In the genomic region with DNA sequence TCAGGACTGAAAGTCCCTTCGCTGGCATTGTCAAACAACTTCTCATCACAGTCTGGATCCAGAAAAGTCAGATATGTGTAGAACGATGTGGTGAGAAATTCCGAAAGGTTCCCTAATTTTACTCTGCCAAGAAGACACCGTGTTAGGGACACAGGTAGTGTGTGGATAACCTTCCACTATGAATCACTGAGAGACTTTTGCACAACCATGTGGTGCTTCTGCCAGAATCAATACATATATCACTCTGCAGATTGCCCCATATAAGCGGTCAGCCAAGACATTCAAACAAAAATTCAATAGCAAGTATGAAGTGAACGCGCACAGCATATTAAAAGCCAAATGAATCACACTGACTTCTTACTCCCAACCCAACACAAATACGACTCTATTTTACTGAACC, we compare ENCODE assay signal across 37 cellular contexts.
"Had no signal": no experiment of that assay in that cellular context is flagged by ENCODE, and none has a peak within 500 bp of the region (broad histone marks: within the 10 kb centered on the region; RNA-seq: fewer than 3 reads in every experiment).

No MANE protein-coding gene starts in this region.

- H3K9me3 ChIP-seq: adrenal gland, body of pancreas had no signal

- H3K27me3 ChIP-seq: adrenal gland, body of pancreas, brain microvascular endothelial cell, breast epithelium had no signal

- H3K4me1 ChIP-seq: body of pancreas, breast epithelium had no signal

- H3K4me3 Mint-ChIP-seq: activated B cell treated with CpG ODN at 0.5 μM for 24 hours; activated CD4-positive, alpha-beta memory T cell treated with anti-CD3 and anti-CD28 coated beads, Interleukin-2, amount 10 ng/mL, durations not matched to agents 7 days and 5 days; activated CD4-positive, alpha-beta T cell treated with anti-CD3 and anti-CD28 coated beads, Interleukin-2, amount 10 ng/mL, durations not matched to agents 24 days and 14 days; activated CD8-positive, alpha-beta memory T cell treated with anti-CD3 and anti-CD28 coated beads, Interleukin-2, amount 10 ng/mL, durations not matched to agents 7 days and 5 days; activated CD8-positive, alpha-beta T cell treated with anti-CD3 and anti-CD28 coated beads, Interleukin-2, amount 10 ng/mL, durations not matched to agents 7 days and 5 days; activated naive CD4-positive, alpha-beta T cell treated with anti-CD3 and anti-CD28 coated beads for 36 hours; activated naive CD8-positive, alpha-beta T cell treated with anti-CD3 and anti-CD28 coated beads for 36 hours; activated T-cell treated with anti-CD3 and anti-CD28 coated beads, Interleukin-2, amount 50 U/mL, for 24 hours; activated T-helper 1 cell treated with anti-CD3 and anti-CD28 coated beads, Interleukin-12 subunit alpha, Interleukin-12 subunit beta, Interleukin-2, Interleukin-4 antibody, amounts not matched to agents 30 ng/mL and 10 ng/mL and 1 ng/mL, durations not matched to agents 14 hours and 24 hours and 36 hours; activated T-helper 17 cell treated with anti-CD3 and anti-CD28 coated beads, Interleukin-2, amount 50 U/mL, for 72 hours; T-helper 1 cell treated with Interleukin-12 subunit alpha and Interleukin-12 subunit beta and Interleukin-4 antibody, amounts not matched to agents 30 μg/mL and 1 μg/mL, for 36 hours; T-helper 2 cell treated with Interferon-gamma antibody and Interleukin-4, amounts not matched to agents 5 μg/mL and 100 μg/mL, for 36 hours had no signal

- H3K4me3 ChIP-seq: adrenal gland, body of pancreas, breast epithelium had no signal

- FAIRE-seq: astrocyte, TTC549 had no signal

- H3K27ac ChIP-seq: body of pancreas, brain microvascular endothelial cell, breast epithelium, VCaP had no signal

- ATAC-seq: activated CD8-positive, alpha-beta memory T cell treated with anti-CD3 and anti-CD28 coated beads, Interleukin-2, amount 10 ng/mL, durations not matched to agents 7 days and 5 days; activated CD8-positive, alpha-beta T cell treated with anti-CD3 and anti-CD28 coated beads, Interleukin-2, amount 10 ng/mL, durations not matched to agents 7 days and 5 days; activated naive CD4-positive, alpha-beta T cell treated with anti-CD3 and anti-CD28 coated beads, Interleukin-2, amount 50 U/mL, for 72 hours; activated T-helper 17 cell treated with anti-CD3 and anti-CD28 coated beads, Interleukin-2, amount 50 U/mL, for 72 hours; body of pancreas had no signal

- H3K9me3 Mint-ChIP-seq: activated CD4-positive, alpha-beta memory T cell treated with anti-CD3 and anti-CD28 coated beads, Interleukin-2, amount 10 ng/mL, durations not matched to agents 7 days and 5 days; activated CD4-positive, alpha-beta T cell treated with anti-CD3 and anti-CD28 coated beads, Interleukin-2, amount 10 ng/mL, durations not matched to agents 24 days and 14 days; activated naive CD4-positive, alpha-beta T cell treated with anti-CD3 and anti-CD28 coated beads for 36 hours; activated naive CD4-positive, alpha-beta T cell treated with anti-CD3 and anti-CD28 coated beads, Interleukin-2, amount 50 U/mL, for 72 hours; activated naive CD8-positive, alpha-beta T cell treated with anti-CD3 and anti-CD28 coated beads for 36 hours; activated T-cell treated with anti-CD3 and anti-CD28 coated beads, Interleukin-2, amount 50 U/mL, for 24 hours; activated T-helper 1 cell treated with anti-CD3 and anti-CD28 coated beads, Interleukin-12 subunit alpha, Interleukin-12 subunit beta, Interleukin-2, Interleukin-4 antibody, amounts not matched to agents 30 ng/mL and 10 ng/mL and 1 ng/mL, durations not matched to agents 14 hours and 24 hours and 36 hours; activated T-helper 17 cell treated with anti-CD3 and anti-CD28 coated beads, Interleukin-2, amount 50 U/mL, for 72 hours; T-helper 1 cell treated with Interleukin-12 subunit alpha and Interleukin-12 subunit beta and Interleukin-4 antibody, amounts not matched to agents 30 μg/mL and 1 μg/mL, for 36 hours; T-helper 2 cell treated with Interferon-gamma antibody and Interleukin-4, amounts not matched to agents 5 μg/mL and 100 μg/mL, for 36 hours had no signal

- H3K36me3 ChIP-seq: brain microvascular endothelial cell, breast epithelium had no signal

- H3K27ac Mint-ChIP-seq: activated B cell treated with CpG ODN at 0.5 μM for 24 hours; activated CD4-positive, alpha-beta memory T cell treated with anti-CD3 and anti-CD28 coated beads, Interleukin-2, amount 10 ng/mL, durations not matched to agents 7 days and 5 days; activated CD4-positive, alpha-beta T cell treated with anti-CD3 and anti-CD28 coated beads, Interleukin-2, amount 10 ng/mL, durations not matched to agents 24 days and 14 days; activated CD8-positive, alpha-beta memory T cell treated with anti-CD3 and anti-CD28 coated beads, Interleukin-2, amount 10 ng/mL, durations not matched to agents 7 days and 5 days; activated CD8-positive, alpha-beta T cell treated with anti-CD3 and anti-CD28 coated beads, Interleukin-2, amount 10 ng/mL, durations not matched to agents 7 days and 5 days; activated naive CD4-positive, alpha-beta T cell treated with anti-CD3 and anti-CD28 coated beads for 36 hours; activated naive CD4-positive, alpha-beta T cell treated with anti-CD3 and anti-CD28 coated beads, Interleukin-2, amount 50 U/mL, for 72 hours; activated naive CD8-positive, alpha-beta T cell treated with anti-CD3 and anti-CD28 coated beads for 36 hours; activated T-cell treated with anti-CD3 and anti-CD28 coated beads, Interleukin-2, amount 50 U/mL, for 24 hours; activated T-helper 1 cell treated with anti-CD3 and anti-CD28 coated beads, Interleukin-12 subunit alpha, Interleukin-12 subunit beta, Interleukin-2, Interleukin-4 antibody, amounts not matched to agents 30 ng/mL and 10 ng/mL and 1 ng/mL, durations not matched to agents 14 hours and 24 hours and 36 hours; activated T-helper 17 cell treated with anti-CD3 and anti-CD28 coated beads, Interleukin-2, amount 50 U/mL, for 72 hours; T-helper 1 cell treated with Interleukin-12 subunit alpha and Interleukin-12 subunit beta and Interleukin-4 antibody, amounts not matched to agents 30 μg/mL and 1 μg/mL, for 36 hours; T-helper 2 cell treated with Interferon-gamma antibody and Interleukin-4, amounts not matched to agents 5 μg/mL and 100 μg/mL, for 36 hours had no signal

- H3K4me1 Mint-ChIP-seq: activated B cell treated with CpG ODN at 0.5 μM for 24 hours; activated CD4-positive, alpha-beta memory T cell treated with anti-CD3 and anti-CD28 coated beads, Interleukin-2, amount 10 ng/mL, durations not matched to agents 7 days and 5 days; activated CD4-positive, alpha-beta T cell treated with anti-CD3 and anti-CD28 coated beads, Interleukin-2, amount 10 ng/mL, durations not matched to agents 24 days and 14 days; activated CD8-positive, alpha-beta memory T cell treated with anti-CD3 and anti-CD28 coated beads, Interleukin-2, amount 10 ng/mL, durations not matched to agents 7 days and 5 days; activated naive CD8-positive, alpha-beta T cell treated with anti-CD3 and anti-CD28 coated beads for 36 hours; activated T-helper 17 cell treated with anti-CD3 and anti-CD28 coated beads, Interleukin-2, amount 50 U/mL, for 72 hours had no signal

- H3K27me3 Mint-ChIP-seq: activated B cell treated with CpG ODN at 0.5 μM for 24 hours; activated CD4-positive, alpha-beta memory T cell treated with anti-CD3 and anti-CD28 coated beads, Interleukin-2, amount 10 ng/mL, durations not matched to agents 7 days and 5 days; activated CD4-positive, alpha-beta T cell treated with anti-CD3 and anti-CD28 coated beads, Interleukin-2, amount 10 ng/mL, durations not matched to agents 24 days and 14 days; activated CD8-positive, alpha-beta memory T cell treated with anti-CD3 and anti-CD28 coated beads, Interleukin-2, amount 10 ng/mL, durations not matched to agents 7 days and 5 days; activated naive CD8-positive, alpha-beta T cell treated with anti-CD3 and anti-CD28 coated beads for 36 hours; activated T-helper 17 cell treated with anti-CD3 and anti-CD28 coated beads, Interleukin-2, amount 50 U/mL, for 72 hours had no signal

- DNase-seq: activated B cell treated with CpG ODN at 0.5 μM for 24 hours; activated CD4-positive, alpha-beta memory T cell treated with anti-CD3 and anti-CD28 coated beads, Interleukin-2, amount 10 ng/mL, durations not matched to agents 7 days and 5 days; activated CD4-positive, alpha-beta T cell treated with anti-CD3 and anti-CD28 coated beads for 4 hours; activated CD4-positive, alpha-beta T cell treated with anti-CD3 and anti-CD28 coated beads, Interleukin-2, amount 10 ng/mL, durations not matched to agents 24 days and 14 days; activated CD4-positive, alpha-beta T cell treated with anti-CD3 and anti-CD28 coated beads, Interleukin-2, amount 50 U/mL, for 1 hour; activated CD4-positive, alpha-beta T cell treated with anti-CD3 and anti-CD28 coated beads, Interleukin-2, amount 50 U/mL, for 48 hours; activated CD4-positive, CD25-positive, alpha-beta regulatory T cell treated with anti-CD3 and anti-CD28 coated beads, Interleukin-2, amount 50 U/mL, for 72 hours; activated CD8-positive, alpha-beta memory T cell treated with anti-CD3 and anti-CD28 coated beads for 24 hours; activated CD8-positive, alpha-beta memory T cell treated with anti-CD3 and anti-CD28 coated beads, Interleukin-2, amount 10 ng/mL, durations not matched to agents 7 days and 5 days; activated CD8-positive, alpha-beta memory T cell treated with anti-CD3 and anti-CD28 coated beads, Interleukin-2, amount 50 U/mL, for 48 hours; activated CD8-positive, alpha-beta T cell treated with anti-CD3 and anti-CD28 coated beads, Interleukin-2, amount 10 ng/mL, durations not matched to agents 7 days and 5 days; activated effector memory CD4-positive, alpha-beta T cell treated with anti-CD3 and anti-CD28 coated beads, Interleukin-2, amount 50 U/mL, for 16 hours; activated gamma-delta T cell treated with Interleukin-2 at 50 U/mL for 16 hours; activated naive CD4-positive, alpha-beta T cell; activated naive CD4-positive, alpha-beta T cell treated with anti-CD3 and anti-CD28 coated beads for 36 hours; activated naive CD4-positive, alpha-beta T cell treated with anti-CD3 and anti-CD28 coated beads, Interleukin-2, amount 50 U/mL, for 16 hours; activated naive CD8-positive, alpha-beta T cell treated with anti-CD3 and anti-CD28 coated beads for 36 hours; activated T-cell treated with anti-CD3 and anti-CD28 coated beads, Interleukin-2, amount 50 U/mL, for 24 hours; activated T-cell treated with anti-CD3 and anti-CD28 coated beads, Interleukin-2, amount 50 U/mL, for 48 hours; adrenal gland; amniotic stem cell; aorta; body of pancreas; brain microvascular endothelial cell; central memory CD4-positive, alpha-beta T cell; T-helper 1 cell; T-helper 2 cell; T-helper 9 cell had no signal
